1 cellular context compared by ENCODE assay signal in genomic region chr2:241540766-241541561, GRCh38.
TF ChIP-seq lines count a peak whose summit lies in the region.

No MANE protein-coding gene starts in this region.

TF ChIP-seq in HepG2, 621 proteins besides CTCF, POLR2A, EP300 and RAD21 (continued from another document and continues in another):
- no peak for TF ChIP-seq MTERF4 (CRISPR knock-in tag; IDR thresholded peaks at IDR 0.05)
- TF ChIP-seq MAFF (IDR thresholded peaks at IDR 0.05; ENCODE audit: low read depth, low read length) = no peak
- TF ChIP-seq PHB2 (IDR thresholded peaks at IDR 0.05; ENCODE audit: partially characterized antibody) = no peak
- no peak for TF ChIP-seq ZNF17 (CRISPR knock-in tag; IDR thresholded peaks at IDR 0.05)
- peak; percentile 41; the same call in 1 of the 2 replicates for TF ChIP-seq YEATS4 (CRISPR knock-in tag; IDR thresholded peaks at IDR 0.05; ENCODE audit: borderline replicate concordance)
- no peak for TF ChIP-seq POLR2G (IDR thresholded peaks at IDR 0.05; ENCODE audit: low read depth, low read length)
- no peak for TF ChIP-seq GATA4 (IDR thresholded peaks at IDR 0.05; ENCODE audit: borderline replicate concordance, low read depth)
- TF ChIP-seq ZNF598 (CRISPR knock-in tag; IDR thresholded peaks at IDR 0.05; ENCODE audit: borderline replicate concordance) = no peak
- TF ChIP-seq NR2F6 (IDR thresholded peaks at IDR 0.05) = no peak
- TF ChIP-seq NR2F6 (CRISPR knock-in tag; IDR thresholded peaks at IDR 0.05) = no peak
- no peak for TF ChIP-seq LBX2 (CRISPR knock-in tag; IDR thresholded peaks at IDR 0.05; ENCODE audit: borderline replicate concordance)
- no peak for TF ChIP-seq IRX3 (CRISPR knock-in tag; IDR thresholded peaks at IDR 0.05; ENCODE audit: borderline replicate concordance, low read depth)
- TF ChIP-seq ZSCAN31 (CRISPR knock-in tag; IDR thresholded peaks at IDR 0.05; ENCODE audit: low read depth) = no peak
- no peak for TF ChIP-seq MIXL1 (CRISPR knock-in tag; IDR thresholded peaks at IDR 0.05)
- no peak for TF ChIP-seq ZNF557 (CRISPR knock-in tag; IDR thresholded peaks at IDR 0.05)
- no peak for TF ChIP-seq ATF5 (CRISPR knock-in tag; IDR thresholded peaks at IDR 0.05; ENCODE audit: low read depth)
- no peak for TF ChIP-seq TERF1 (CRISPR knock-in tag; IDR thresholded peaks at IDR 0.05)
- no peak for TF ChIP-seq GFI1 (CRISPR knock-in tag; IDR thresholded peaks at IDR 0.05; ENCODE audit: borderline replicate concordance)
- TF ChIP-seq CHD2 (IDR thresholded peaks at IDR 0.05; ENCODE audit: low read depth, low read length) = no peak
- no peak for TF ChIP-seq KAT2B (IDR thresholded peaks at IDR 0.05; ENCODE audit: borderline replicate concordance, low read depth, low read length)
- TF ChIP-seq IKZF5 (CRISPR knock-in tag; IDR thresholded peaks at IDR 0.05) = no peak
- TF ChIP-seq LCORL (IDR thresholded peaks at IDR 0.05) = no peak
- 0 out of 2 replicates have a peak, but pooled peaks have one; percentile 41 for TF ChIP-seq LCORL (CRISPR knock-in tag; IDR thresholded peaks at IDR 0.05)
- no peak for TF ChIP-seq NFE2 (CRISPR knock-in tag; IDR thresholded peaks at IDR 0.05)
- TF ChIP-seq PHF21A (CRISPR knock-in tag; IDR thresholded peaks at IDR 0.05) = no peak
- peak; percentile 30 for TF ChIP-seq MED8 (CRISPR knock-in tag; IDR thresholded peaks at IDR 0.05; ENCODE audit: insufficient replicate concordance)
- 0 out of 2 replicates have a peak, but pooled peaks have one; percentile 36 for TF ChIP-seq ZBTB39 (CRISPR knock-in tag; IDR thresholded peaks at IDR 0.05)
- no peak for TF ChIP-seq IRF9 (CRISPR knock-in tag; IDR thresholded peaks at IDR 0.05; ENCODE audit: borderline replicate concordance)
- no peak for TF ChIP-seq ZBTB46 (CRISPR knock-in tag; IDR thresholded peaks at IDR 0.05; ENCODE audit: borderline replicate concordance)
- peak; percentile 59; the same call in 1 of the 2 replicates for TF ChIP-seq ZBTB10 (CRISPR knock-in tag; IDR thresholded peaks at IDR 0.05; ENCODE audit: borderline replicate concordance)
- 0 out of 2 replicates have a peak, but pooled peaks have one; percentile 6 for TF ChIP-seq ZBTB38 (CRISPR knock-in tag; IDR thresholded peaks at IDR 0.05)
- TF ChIP-seq HOXA3 (CRISPR knock-in tag; IDR thresholded peaks at IDR 0.05) = peak; percentile 53; the same call in 1 of the 2 replicates
- TF ChIP-seq ZSCAN12 (CRISPR knock-in tag; IDR thresholded peaks at IDR 0.05) = no peak
- no peak for TF ChIP-seq ZNF746 (CRISPR knock-in tag; IDR thresholded peaks at IDR 0.05)
- no peak for TF ChIP-seq ZNF569 (CRISPR knock-in tag; IDR thresholded peaks at IDR 0.05; ENCODE audit: borderline replicate concordance)
- TF ChIP-seq ZNF687 (CRISPR knock-in tag; IDR thresholded peaks at IDR 0.05) = peak; percentile 86
- TF ChIP-seq HES4 (CRISPR knock-in tag; IDR thresholded peaks at IDR 0.05; ENCODE audit: borderline replicate concordance) = no peak
- TF ChIP-seq EHMT2 (IDR thresholded peaks at IDR 0.05; ENCODE audit: borderline replicate concordance, low read depth, low read length) = no peak
- no peak for TF ChIP-seq ZBTB34 (CRISPR knock-in tag; IDR thresholded peaks at IDR 0.05)
